In genomic region chr1:85692730-85693314, GRCh38 we compare ENCODE assay signal across 7 cellular contexts. TPM values are rescaled to one million over a fixed set of nuclear protein-coding genes. Genes with fewer than 3 reads are reported as not detected.
DNase-seq lines count a peak whose midpoint lies in the region; ATAC-seq and TF ChIP-seq lines count a peak whose summit lies in the region.

No MANE protein-coding gene starts in this region.

- DNase-seq in NCI-H748 treated with DMSO at 0.1 percent for 48 hours (lab: John Stamatoyannopoulos, UW) (peak; percentile 13), epithelial cell of proximal tubule (ENCODE audit: low read depth) (no peak), skeletal muscle cell (ENCODE audit: low read depth) (peak; percentile 22), cerebellum (ENCODE audit: low spot score) (no peak)
- DNase-seq in stimulated activated CD4-positive, alpha-beta T cell treated with anti-CD3 and anti-CD28 coated beads, Interleukin-2, amount 100 ng/mL, for 24 hours = no peak

- ATAC-seq in HG02798 (IDR thresholded peaks at IDR 0.05; ENCODE audit: poor library complexity, unreplicated experiment) = no peak

- H3K4me3 ChIP-seq in epithelial cell of proximal tubule (ENCODE audit: low read depth, low read length) (no peak overlapping the region), skeletal muscle cell (ENCODE audit: low read depth, low read length) (no peak overlapping the region)

- TF ChIP-seq CTCF in GM12872 (IDR thresholded peaks at IDR 0.05; ENCODE audit: insufficient read depth, low read depth, low read length) = peak; percentile 23; the same call in 1 of the 3 replicates
- peak; percentile 51 for TF ChIP-seq CTCF in epithelial cell of proximal tubule (conservative IDR thresholded peaks at IDR 0.05; ENCODE audit: low read depth, low read length)

RNA-seq across cellular contexts. Expression of gene ZNHIT6, which starts 15.4 kb away (rescaled TPM):
- total RNA-seq in epithelial cell of proximal tubule = 13.1 and 13.5 TPM in 2 replicates
- total RNA-seq in cerebellum = 17.5 TPM

Comparison
In these comparisons a context has a peak if more than half of its experiments do, and no peak if none do; other contexts are left out.
1. DNase-seq: peak in NCI-H748 treated with DMSO at 0.1 percent for 48 hours (single experiment) and skeletal muscle cell (single experiment); none in epithelial cell of proximal tubule (single experiment), cerebellum (single experiment) and stimulated activated CD4-positive, alpha-beta T cell treated with anti-CD3 and anti-CD28 coated beads, Interleukin-2, amount 100 ng/mL, for 24 hours (0 of 2).